Comparison of ENCODE assay signal across 2 cellular contexts in genomic region chr21:42108554-42108885, GRCh38.
TF ChIP-seq lines count a peak whose summit lies in the region.

No MANE protein-coding gene starts in this region.

TF ChIP-seq in IMR-90, 13 proteins besides CTCF, POLR2A, EP300 and RAD21:
- TF ChIP-seq FOS (IDR thresholded peaks at IDR 0.05; ENCODE audit: low read depth, low read length) (no peak), BHLHE40 (IDR thresholded peaks at IDR 0.05; ENCODE audit: low read depth, low read length) (no peak), RFX5 (IDR thresholded peaks at IDR 0.05; ENCODE audit: low read depth, low read length) (no peak), USF2 (IDR thresholded peaks at IDR 0.05; ENCODE audit: low read depth, low read length) (no peak), MXI1 (IDR thresholded peaks at IDR 0.05; ENCODE audit: borderline replicate concordance, low read depth, low read length) (no peak), RCOR1 (IDR thresholded peaks at IDR 0.05; ENCODE audit: insufficient replicate concordance, low read length) (no peak), SMC3 (IDR thresholded peaks at IDR 0.05; ENCODE audit: low read depth, low read length) (no peak), CEBPB (IDR thresholded peaks at IDR 0.05; ENCODE audit: low read depth, low read length) (no peak)

TF ChIP-seq in SK-N-SH, 30 proteins besides CTCF, POLR2A, EP300 and RAD21:
- TF ChIP-seq FOXJ3 (CRISPR knock-in tag; IDR thresholded peaks at IDR 0.05) (no peak), SMC3 (IDR thresholded peaks at IDR 0.05; ENCODE audit: low read depth, low read length) (no peak), RXRA (IDR thresholded peaks at IDR 0.05; ENCODE audit: borderline replicate concordance, low read depth) (no peak), NFIC (IDR thresholded peaks at IDR 0.05; ENCODE audit: borderline replicate concordance) (no peak), USF1 (IDR thresholded peaks at IDR 0.05; ENCODE audit: borderline replicate concordance, low read depth) (no peak), USF2 (IDR thresholded peaks at IDR 0.05; ENCODE audit: borderline replicate concordance, low read depth, low read length) (no peak), FOSL2 (IDR thresholded peaks at IDR 0.05; ENCODE audit: borderline replicate concordance, low read depth) (no peak), ELF1 (IDR thresholded peaks at IDR 0.05) (no peak), MAX (IDR thresholded peaks at IDR 0.05; ENCODE audit: low read depth) (no peak), ZBTB33 (IDR thresholded peaks at IDR 0.05; ENCODE audit: borderline replicate concordance, low read depth) (no peak), JUND (IDR thresholded peaks at IDR 0.05) (no peak), GABPA (IDR thresholded peaks at IDR 0.05; ENCODE audit: low read depth) (no peak), GATA2 (CRISPR knock-in tag; IDR thresholded peaks at IDR 0.05) (no peak), NRF1 (IDR thresholded peaks at IDR 0.05; ENCODE audit: low read depth, low read length) (no peak), IRF3 (IDR thresholded peaks at IDR 0.05; ENCODE audit: low read depth, low read length) (no peak), FOXM1 (IDR thresholded peaks at IDR 0.05; ENCODE audit: low read depth) (no peak), MXI1 (IDR thresholded peaks at IDR 0.05; ENCODE audit: low read depth, low read length) (no peak), EZH2phosphoT487 (IDR thresholded peaks at IDR 0.05; ENCODE audit: borderline replicate concordance, low read depth) (no peak), RFX5 (IDR thresholded peaks at IDR 0.05; ENCODE audit: low read length) (no peak), PBX3 (IDR thresholded peaks at IDR 0.05) (no peak)
